ENCODE assay signal across 19 cellular contexts in genomic region chr1:222935239-222935900, GRCh38.
DNase-seq lines count a peak whose midpoint lies in the region; ATAC-seq, FAIRE-seq and TF ChIP-seq lines count a peak whose summit lies in the region.
"Had no signal": no experiment of that assay in that cellular context is flagged by ENCODE, and none has a peak within 500 bp of the region (broad histone marks: within the 10 kb centered on the region; RNA-seq: fewer than 3 reads in every experiment).

No MANE protein-coding gene starts in this region.

- no peak for TF ChIP-seq CTCF in D721Med (IDR thresholded peaks at IDR 0.05; ENCODE audit: insufficient read depth, missing control alignments)

- peak; percentile 59 for ATAC-seq in left ventricle myocardium superior
- ATAC-seq in sciatic nerve = no peak
- ATAC-seq in activated CD4-positive, CD25-positive, alpha-beta regulatory T cell treated with anti-CD3 and anti-CD28 coated beads, Interleukin-2, amount 50 U/mL, for 24 hours = no peak
- ATAC-seq: Panc1 had no signal

- no peak for DNase-seq in D721Med (ENCODE audit: insufficient read length, low spot score)
- DNase-seq in NCI-H69 (lab: John Stamatoyannopoulos, UW) = peak; percentile 19
- no peak for DNase-seq in left ventricle myocardium superior
- DNase-seq in sciatic nerve (ENCODE audit: low spot score) = no peak
- DNase-seq in NCI-H1417 treated with DMSO at 0.1 percent for 48 hours (lab: John Stamatoyannopoulos, UW) = no peak
- DNase-seq: BE2C, DMS79, H7, MG63, NCI-H187, NCI-H2107, NCI-H2227 treated with DMSO at 0.1 percent for 48 hours, NCI-H510A, NCI-H82 had no signal

- H3K4me3 ChIP-seq in rectal smooth muscle tissue (ENCODE audit: low read length) = no peak overlapping the region
- H3K4me3 ChIP-seq: MG63, SJSA1 had no signal

- no peaks in the 10 kb centered on the region for H3K36me3 ChIP-seq in rectal smooth muscle tissue (ENCODE audit: control insufficient read depth, insufficient read depth, low read length)
- H3K36me3 ChIP-seq: BE2C, MG63, SJSA1 had no signal

- no peak overlapping the region for H3K9ac ChIP-seq in rectal smooth muscle tissue (ENCODE audit: low read length)

- H3K27ac ChIP-seq in rectal smooth muscle tissue (ENCODE audit: low read depth, low read length) = peak overlapping the region; percentile 86
- H3K27ac ChIP-seq: SJSA1 had no signal

- peaks cover 9% of the 10 kb centered on the region for H3K4me1 ChIP-seq in rectal smooth muscle tissue (ENCODE audit: control insufficient read depth, insufficient read depth, low read length)
- H3K4me1 ChIP-seq: BE2C, SJSA1 had no signal

- intact Hi-C loops in left ventricle myocardium superior (cut with micrococcal nuclease) = no loop called here
- intact Hi-C loops in sciatic nerve (cut with DNase I) = no loop called here

- FAIRE-seq in D721Med (lab: Jason Lieb, UNC) = peak; percentile 29
- FAIRE-seq: GM12891 had no signal

- no peaks in the 10 kb centered on the region for H3K27me3 ChIP-seq in rectal smooth muscle tissue (ENCODE audit: control insufficient read depth, insufficient read depth, low read length)
- H3K27me3 ChIP-seq: BE2C, SJSA1 had no signal
